ENCODE assay signal across 8 cellular contexts in the genomic region with DNA sequence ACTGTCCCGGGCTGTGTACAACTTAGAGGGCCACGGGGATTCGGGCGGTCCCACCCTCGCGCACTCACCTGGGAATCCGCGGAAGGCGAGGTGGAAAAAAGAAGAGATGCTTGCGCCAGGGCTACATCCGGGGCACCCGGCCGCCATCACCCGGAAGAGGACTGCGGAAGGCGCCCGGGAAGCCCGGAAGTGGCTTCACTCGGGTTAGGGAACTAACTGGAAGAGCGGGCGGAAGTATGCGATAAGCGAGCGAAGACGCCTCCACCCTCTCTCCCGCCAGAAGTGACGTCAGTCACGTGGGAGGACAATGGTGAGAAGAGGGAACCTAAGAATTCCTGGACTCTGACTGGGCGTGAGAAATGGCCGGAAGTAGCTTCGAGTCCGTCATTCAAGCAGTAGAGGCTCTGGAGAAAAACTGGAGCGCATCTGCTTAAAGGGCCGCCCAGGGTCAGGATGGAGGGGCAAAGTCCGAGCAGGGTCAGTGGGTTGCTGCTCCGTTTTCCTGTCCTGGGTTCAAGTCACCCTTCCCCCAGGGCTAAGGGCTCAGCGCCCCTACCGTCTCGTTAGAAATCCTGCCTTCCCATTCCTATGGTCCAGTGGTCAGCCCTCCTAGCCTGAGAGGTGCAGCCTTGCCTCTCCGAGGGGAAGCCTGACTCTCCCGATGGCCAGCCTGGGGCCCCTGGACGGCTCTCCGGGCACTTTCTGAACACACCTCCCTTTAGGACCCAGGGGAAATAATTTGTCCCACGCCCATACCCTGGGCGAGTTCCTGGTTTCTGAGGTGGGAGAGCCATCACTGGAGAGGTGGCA. TPM values are rescaled to one million over a fixed set of nuclear protein-coding genes. Genes with fewer than 3 reads are reported as not detected.
DNase-seq lines count a peak whose midpoint lies in the region; ATAC-seq and TF ChIP-seq lines count a peak whose summit lies in the region.

A gene (minus strand): TSS at position 165 of the 810 bp plus-strand sequence. CDS start 627 bp downstream, outside the sequence.

- H3K4me1 ChIP-seq in PC-9 (replicated peaks; ENCODE audit: insufficient read depth) = peaks cover 19% of the 10 kb centered on the region

- H3K9me2 ChIP-seq in PC-9 (ENCODE audit: insufficient read depth) = no peaks in the 10 kb centered on the region

- TF ChIP-seq EP300 in Ishikawa (IDR thresholded peaks at IDR 0.05; ENCODE audit: borderline replicate concordance) = no peak; the same call in 1 of the 2 replicates

- DNase-seq in Caki2 (ENCODE audit: low read depth) = peak; percentile 100
- peak; percentile 97 to 99 for DNase-seq in PC-9
- DNase-seq in activated T-cell treated with anti-CD3 and anti-CD28 coated beads for 48 hours (ENCODE audit: low read depth) = peak; percentile 86
- peak; percentile 100 for DNase-seq in epithelial cell of esophagus (ENCODE audit: low read depth)
- DNase-seq in middle frontal gyrus (ENCODE audit: extremely low spot score, low spot score) = peak; percentile 99
- DNase-seq in stimulated activated CD8-positive, alpha-beta memory T cell treated with anti-CD3 and anti-CD28 coated beads, Interleukin-2, amount 100 ng/mL, for 1 hour (ENCODE audit: low read depth in 2 of 2) = peak; percentile 75 to 77

- peak within 1 kb of the TSS; percentile 82 for H3K27ac ChIP-seq in PC-9

- intact Hi-C loops in PC-9 (cut with micrococcal nuclease; ENCODE audit: unreplicated experiment) = loop anchor here (1.0 to 5.0 kb wide), 7 partner anchors 20 to 303 kb away; a partner anchor contains a TSS

- CTCF ChIA-PET in PC-9 (lab: Charles Lee) = interaction anchor here (1.2 kb wide), 1 partner anchor 16 kb away, joined by 4 read pairs; no protein-coding TSS in a partner anchor

- no TSS peak for BruUV-seq in PC-9 (replicated peaks; lab: Mats Ljungman, UMichigan)

- peak; percentile 45 for ATAC-seq in GM21526 (IDR thresholded peaks at IDR 0.05; ENCODE audit: low FRiP score, unreplicated experiment)

- peak within 1 kb of the TSS; percentile 83 for H3K4me2 ChIP-seq in PC-9

- peak within 1 kb of the TSS; percentile 91 for H2AFZ ChIP-seq in PC-9

- peaks cover 14% of the 10 kb centered on the region; the same call in 1 of the 2 replicates for H3K36me3 ChIP-seq in PC-9 (ENCODE audit: low read depth)

- no peaks in the 10 kb centered on the region for H3K27me3 ChIP-seq in PC-9 (ENCODE audit: insufficient read depth, low read depth)

- peaks cover 22% of the 10 kb centered on the region for H3K79me2 ChIP-seq in PC-9 (ENCODE audit: low read depth)

- H3K4me3 ChIP-seq in PC-9 (peak within 1 kb of the TSS; percentile 99), epithelial cell of esophagus (ENCODE audit: low read length) (peak within 1 kb of the TSS; percentile 67)

- in situ Hi-C loops in Caki2 (cut with HindIII; ENCODE audit: low pct_unique_long_range_greater_than_20kb, low sequenced_read_pairs) = no loop called here

- no peak for TF ChIP-seq RAD21 in Ishikawa (IDR thresholded peaks at IDR 0.05; ENCODE audit: low read depth)

- POLR2A ChIA-PET in PC-9 (lab: Charles Lee; ENCODE audit: unreplicated experiment) = interaction anchor here (1.0 kb wide), 1 partner anchor 16 kb away, joined by 7 read pairs; no protein-coding TSS in a partner anchor

- H4K20me1 ChIP-seq in PC-9 (ENCODE audit: insufficient read depth) = peaks cover 6% of the 10 kb centered on the region

- TF ChIP-seq CTCF in PC-9 (conservative IDR thresholded peaks at IDR 0.05) = no peak
- no peak for TF ChIP-seq CTCF in epithelial cell of esophagus (IDR thresholded peaks at IDR 0.05; ENCODE audit: insufficient read depth, low read depth, low read length, missing control alignments)

- H3K9me3 ChIP-seq in PC-9 (ENCODE audit: insufficient read depth, low read depth) = no peaks in the 10 kb centered on the region

- peaks cover 37% of the 10 kb centered on the region for H3F3A ChIP-seq in PC-9 (ENCODE audit: insufficient read depth, low read depth)

TF ChIP-seq in Ishikawa, 13 proteins besides CTCF, POLR2A, EP300 and RAD21:
- TF ChIP-seq TAF1 (IDR thresholded peaks at IDR 0.05; ENCODE audit: low read depth) = peak; percentile 78
- TF ChIP-seq, protein P1, sequence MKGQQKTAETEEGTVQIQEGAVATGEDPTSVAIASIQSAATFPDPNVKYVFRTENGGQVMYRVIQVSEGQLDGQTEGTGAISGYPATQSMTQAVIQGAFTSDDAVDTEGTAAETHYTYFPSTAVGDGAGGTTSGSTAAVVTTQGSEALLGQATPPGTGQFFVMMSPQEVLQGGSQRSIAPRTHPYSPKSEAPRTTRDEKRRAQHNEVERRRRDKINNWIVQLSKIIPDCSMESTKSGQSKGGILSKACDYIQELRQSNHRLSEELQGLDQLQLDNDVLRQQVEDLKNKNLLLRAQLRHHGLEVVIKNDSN (IDR thresholded peaks at IDR 0.05) = peak; percentile 96
- no peak for TF ChIP-seq ZBTB7A (IDR thresholded peaks at IDR 0.05; ENCODE audit: low read depth)
- TF ChIP-seq, protein P2, sequence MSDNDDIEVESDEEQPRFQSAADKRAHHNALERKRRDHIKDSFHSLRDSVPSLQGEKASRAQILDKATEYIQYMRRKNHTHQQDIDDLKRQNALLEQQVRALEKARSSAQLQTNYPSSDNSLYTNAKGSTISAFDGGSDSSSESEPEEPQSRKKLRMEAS (IDR thresholded peaks at IDR 0.05) = peak; percentile 90
- TF ChIP-seq, protein P3, sequence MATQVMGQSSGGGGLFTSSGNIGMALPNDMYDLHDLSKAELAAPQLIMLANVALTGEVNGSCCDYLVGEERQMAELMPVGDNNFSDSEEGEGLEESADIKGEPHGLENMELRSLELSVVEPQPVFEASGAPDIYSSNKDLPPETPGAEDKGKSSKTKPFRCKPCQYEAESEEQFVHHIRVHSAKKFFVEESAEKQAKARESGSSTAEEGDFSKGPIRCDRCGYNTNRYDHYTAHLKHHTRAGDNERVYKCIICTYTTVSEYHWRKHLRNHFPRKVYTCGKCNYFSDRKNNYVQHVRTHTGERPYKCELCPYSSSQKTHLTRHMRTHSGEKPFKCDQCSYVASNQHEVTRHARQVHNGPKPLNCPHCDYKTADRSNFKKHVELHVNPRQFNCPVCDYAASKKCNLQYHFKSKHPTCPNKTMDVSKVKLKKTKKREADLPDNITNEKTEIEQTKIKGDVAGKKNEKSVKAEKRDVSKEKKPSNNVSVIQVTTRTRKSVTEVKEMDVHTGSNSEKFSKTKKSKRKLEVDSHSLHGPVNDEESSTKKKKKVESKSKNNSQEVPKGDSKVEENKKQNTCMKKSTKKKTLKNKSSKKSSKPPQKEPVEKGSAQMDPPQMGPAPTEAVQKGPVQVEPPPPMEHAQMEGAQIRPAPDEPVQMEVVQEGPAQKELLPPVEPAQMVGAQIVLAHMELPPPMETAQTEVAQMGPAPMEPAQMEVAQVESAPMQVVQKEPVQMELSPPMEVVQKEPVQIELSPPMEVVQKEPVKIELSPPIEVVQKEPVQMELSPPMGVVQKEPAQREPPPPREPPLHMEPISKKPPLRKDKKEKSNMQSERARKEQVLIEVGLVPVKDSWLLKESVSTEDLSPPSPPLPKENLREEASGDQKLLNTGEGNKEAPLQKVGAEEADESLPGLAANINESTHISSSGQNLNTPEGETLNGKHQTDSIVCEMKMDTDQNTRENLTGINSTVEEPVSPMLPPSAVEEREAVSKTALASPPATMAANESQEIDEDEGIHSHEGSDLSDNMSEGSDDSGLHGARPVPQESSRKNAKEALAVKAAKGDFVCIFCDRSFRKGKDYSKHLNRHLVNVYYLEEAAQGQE (IDR thresholded peaks at IDR 0.05; ENCODE audit: low read depth) = 0 out of 2 replicates have a peak, but pooled peaks have one; percentile 16
- TF ChIP-seq TCF12 (IDR thresholded peaks at IDR 0.05; ENCODE audit: low read depth) = peak; percentile 50; the same call in 1 of the 2 replicates
- TF ChIP-seq FOXM1 (IDR thresholded peaks at IDR 0.05; ENCODE audit: borderline replicate concordance, low read depth) = no peak
- TF ChIP-seq TEAD4 (IDR thresholded peaks at IDR 0.05) = peak; percentile 76
- peak; percentile 82 for TF ChIP-seq CREB1 (IDR thresholded peaks at IDR 0.05; ENCODE audit: low read depth)
- TF ChIP-seq EGR1 (IDR thresholded peaks at IDR 0.05) = peak; percentile 74
- TF ChIP-seq YY1 (IDR thresholded peaks at IDR 0.05; ENCODE audit: low read depth) = peak; percentile 87
- no peak for TF ChIP-seq NFIC (IDR thresholded peaks at IDR 0.05)
TF ChIP-seq in Ishikawa: peak in this region for 9.

RNA-seq across cellular contexts. Expression of the gene that starts here (rescaled TPM):
- total RNA-seq in Caki2 (2014; rRNA removed; shearing (Covaris generic); ENCODE audit: low replicate concordance) = 123 and 162 TPM in 2 replicates
- 84.6 TPM in 2 replicates for total RNA-seq in PC-9 (2021)

Comparison
In these comparisons a context has a peak if more than half of its experiments do, and no peak if none do; other contexts are left out.
1. Peak in every context shown above with its lines: DNase-seq, ATAC-seq, H3K4me3 ChIP-seq and H3K27ac ChIP-seq.